In the genomic region with DNA sequence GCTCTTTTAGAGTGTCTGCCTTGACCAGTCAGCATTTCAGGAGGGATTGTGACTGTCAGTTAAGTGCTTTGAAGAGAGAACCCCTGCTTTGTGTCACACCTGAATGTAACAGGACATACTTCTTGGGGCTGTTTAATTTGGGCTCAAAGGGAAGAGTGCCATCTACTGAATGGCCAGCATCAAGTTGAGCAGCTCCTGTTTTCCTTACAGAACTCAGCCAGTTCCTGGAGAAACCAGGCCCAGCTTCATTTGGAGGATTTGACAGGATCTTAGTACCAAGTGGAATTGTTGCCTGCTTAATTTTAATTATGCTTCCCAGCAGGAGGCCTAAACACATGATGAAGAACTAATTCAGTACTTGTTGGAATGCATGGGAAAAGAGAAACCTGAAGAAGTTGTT, we compare ENCODE assay signal across 8 cellular contexts. TPM values are rescaled to one million over a fixed set of nuclear protein-coding genes. Genes with fewer than 3 reads are reported as not detected.
DNase-seq lines count a peak whose midpoint lies in the region; ATAC-seq and TF ChIP-seq lines count a peak whose summit lies in the region.

No MANE protein-coding gene starts in this region.

- H3K4me1 ChIP-seq in Panc1 (ENCODE audit: control insufficient read depth, insufficient read depth, low read length) (peaks cover 8% of the 10 kb centered on the region; the same call in 1 of the 2 replicates), prostate gland (replicated peaks) (peaks cover 3% of the 10 kb centered on the region)

- H3K27me3 ChIP-seq in Panc1 (ENCODE audit: control insufficient read depth, insufficient read depth, low read length): no peaks in the 10 kb centered on the region
- no peaks in the 10 kb centered on the region for H3K27me3 ChIP-seq in prostate gland (replicated peaks; ENCODE audit: insufficient read depth)

- H3K36me3 ChIP-seq in Panc1 (ENCODE audit: control insufficient read depth, insufficient read depth, low read length) (no peaks in the 10 kb centered on the region), prostate gland (no peaks in the 10 kb centered on the region)

- H3K4me3 ChIP-seq in Panc1 (ENCODE audit: low read depth in 2 of 2, low read length in 2 of 2) (no peak overlapping the region), prostate gland (no peak overlapping the region), lower leg skin (ENCODE audit: low read depth, poor library complexity, severe bottlenecking) (no peak overlapping the region)

- BruUV-seq in Panc1 (replicated peaks; lab: Mats Ljungman, UMichigan): no TSS peak

- TF ChIP-seq CTCF in GM12873 (IDR thresholded peaks at IDR 0.05; ENCODE audit: insufficient read depth, low read depth, low read length, missing control alignments) (peak; percentile 33), Panc1 (IDR thresholded peaks at IDR 0.05) (peak; percentile 78), prostate gland (IDR thresholded peaks at IDR 0.05) (peak in 2 of 4 experiments; percentile 36 to 44), lower leg skin (IDR thresholded peaks at IDR 0.05) (no peak)

- CTCF ChIA-PET in Panc1 (lab: Charles Lee): interaction anchor here (1.6 kb wide), 1 partner anchor 132 kb away, joined by 8 read pairs; no protein-coding TSS in a partner anchor

- ATAC-seq in Panc1 (peak; percentile 80), HG03342 (IDR thresholded peaks at IDR 0.05; ENCODE audit: unreplicated experiment) (no peak)

- POLR2A ChIA-PET in Panc1 (lab: Charles Lee): no interaction called here

- DNase-seq in Panc1 (ENCODE audit: low read depth, low spot score) (no peak), fibroblast of peridontal ligament (ENCODE audit: extremely low read depth) (peak; percentile 47), prostate gland (ENCODE audit: low spot score) (peak; percentile 11), lower leg skin (ENCODE audit: low spot score in 2 of 2) (no peak), NK-92 (lab: John Stamatoyannopoulos, UW; ENCODE audit: unreplicated experiment) (no peak), occipital lobe (lab: John Stamatoyannopoulos, UW) (no peak)

- no peak overlapping the region for H3K27ac ChIP-seq in Panc1 (ENCODE audit: low read length)
- H3K27ac ChIP-seq in prostate gland: no peak overlapping the region

- H3K9me3 ChIP-seq in Panc1 (ENCODE audit: control insufficient read depth, insufficient read depth, low read depth, low read length): no peaks in the 10 kb centered on the region
- no peaks in the 10 kb centered on the region for H3K9me3 ChIP-seq in prostate gland

- in situ Hi-C loops in Panc1 (cut with HindIII; ENCODE audit: low pct_unique_long_range_greater_than_20kb, low sequenced_read_pairs): no loop called here

- TF ChIP-seq POLR2A in prostate gland (IDR thresholded peaks at IDR 0.05) (no peak), lower leg skin (IDR thresholded peaks at IDR 0.05) (no peak)

- intact Hi-C loops in Panc1 (cut with micrococcal nuclease; ENCODE audit: unreplicated experiment) (no loop called here), prostate gland (cut with DNase I) (no loop called here), lower leg skin (cut with DNase I; ENCODE audit: low total_unique reads) (no loop called here)

RNA-seq across cellular contexts. Expression of a gene that starts 8.3 kb away (rescaled TPM):
- total RNA-seq in Panc1 (2021; ENCODE audit: unreplicated experiment) (32.4 TPM), prostate gland (100 to 1,000 TPM in 1 of 2 donors, 10 to 100 TPM in 1; 76.4 to 127 TPM), lower leg skin (100 to 1,000 TPM in 3 of 4 donors, 10 to 100 TPM in 1; 91.9 to 185 (median 155) TPM), occipital lobe (109 TPM)
- 22.8 TPM for polyA plus RNA-seq in Panc1 (2012; ENCODE audit: insufficient read length)

Comparison
In these comparisons a context has a peak if more than half of its experiments do, and no peak if none do; other contexts are left out.
1. CTCF ChIP-seq: peak in GM12873 (single experiment) and Panc1 (single experiment); none in lower leg skin (0 of 3).
2. DNase-seq: peak in fibroblast of peridontal ligament (single experiment) and prostate gland (single experiment); none in Panc1 (single experiment), lower leg skin (0 of 2), NK-92 (single experiment) and occipital lobe (single experiment).